In the genomic region with DNA sequence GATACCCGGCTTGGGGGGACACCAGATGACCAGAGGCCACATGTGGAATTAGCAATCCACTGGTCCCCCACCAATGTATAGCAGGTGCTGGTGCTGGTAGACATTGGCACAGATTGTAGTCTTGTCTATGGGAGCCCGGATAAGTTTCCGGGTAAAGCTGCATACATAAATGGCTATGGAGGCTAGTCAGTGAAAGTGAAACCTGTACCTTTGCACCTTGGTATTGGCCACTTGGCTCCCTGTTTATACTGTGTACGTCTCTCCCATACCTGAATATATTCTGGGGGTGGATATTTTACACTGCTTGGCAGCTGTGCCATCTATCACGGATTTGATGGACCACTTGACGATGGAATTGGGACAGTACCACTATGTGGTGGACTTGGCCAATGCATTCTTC, we compare ENCODE assay signal across 7 cellular contexts.
"Had no signal": no experiment of that assay in that cellular context is flagged by ENCODE, and none has a peak within 500 bp of the region (broad histone marks: within the 10 kb centered on the region; RNA-seq: fewer than 3 reads in every experiment).

No MANE protein-coding gene starts in this region.

- DNase-seq: GM23248, H9, HCEC 1CT, KBM-7 had no signal

- H3K4me3 ChIP-seq: GM23248 had no signal

- H2AFZ ChIP-seq: GM23248 had no signal

- H3K9ac ChIP-seq: GM23248 had no signal

- H3K27ac ChIP-seq: GM23248 had no signal

- FAIRE-seq: H1, H54, HTR-8/SVneo had no signal
